ENCODE assay signal across 1 cellular context in the genomic region with DNA sequence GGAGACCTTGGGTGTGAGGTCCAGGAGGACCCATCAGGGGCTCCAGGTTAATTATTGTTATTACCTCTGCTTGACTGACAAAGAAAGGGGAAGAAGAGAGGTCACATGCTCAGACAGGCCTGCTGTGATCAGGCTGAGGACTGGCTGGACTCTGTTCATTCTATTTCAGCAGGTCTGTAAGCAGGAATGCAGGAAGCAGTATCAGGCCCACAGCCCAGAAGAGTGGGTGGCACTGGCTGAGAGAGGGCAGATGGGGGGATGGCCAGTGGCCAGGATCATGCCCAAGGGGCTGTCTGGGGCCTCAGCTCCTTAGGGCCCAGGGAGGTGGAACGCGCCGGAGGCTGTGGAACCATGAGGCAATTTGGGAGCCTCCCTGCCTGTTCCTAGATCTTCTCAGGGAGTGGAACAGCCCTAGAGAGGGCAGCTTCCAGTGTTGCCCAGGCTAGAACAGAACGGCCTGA.
TF ChIP-seq lines count a peak whose summit lies in the region.

No MANE protein-coding gene starts in this region.

TF ChIP-seq in HepG2, 621 proteins besides CTCF, POLR2A, EP300 and RAD21 (continued from another document and continues in another):
- TF ChIP-seq BHLHE40 (IDR thresholded peaks at IDR 0.05; ENCODE audit: low read length) (no peak), XRCC5 (optimal IDR thresholded peaks at IDR 0.05; ENCODE audit: low read length) (no peak), POGZ (CRISPR knock-in tag; IDR thresholded peaks at IDR 0.05) (no peak), ZNF501 (CRISPR knock-in tag; IDR thresholded peaks at IDR 0.05) (no peak), EZH2 (conservative IDR thresholded peaks at IDR 0.05; ENCODE audit: low read depth, low read length) (no peak), TMF1 (CRISPR knock-in tag; IDR thresholded peaks at IDR 0.05; ENCODE audit: low read depth) (no peak), CEBPG (CRISPR knock-in tag; IDR thresholded peaks at IDR 0.05) (0 out of 2 replicates have a peak, but pooled peaks have one; percentile 18), CBX1 (IDR thresholded peaks at IDR 0.05; ENCODE audit: low read depth) (no peak), KAT2B (IDR thresholded peaks at IDR 0.05; ENCODE audit: borderline replicate concordance, low read depth, low read length) (no peak), ZFP36 (IDR thresholded peaks at IDR 0.05; ENCODE audit: borderline replicate concordance, low read depth, low read length, partially characterized antibody) (no peak), ZFP36L1 (CRISPR knock-in tag; IDR thresholded peaks at IDR 0.05) (no peak), SOX6 (IDR thresholded peaks at IDR 0.05) (no peak), SOX6 (CRISPR knock-in tag; IDR thresholded peaks at IDR 0.05) (peak; percentile 72; the same call in 1 of the 2 replicates), ZNF253 (CRISPR knock-in tag; IDR thresholded peaks at IDR 0.05; ENCODE audit: borderline replicate concordance) (no peak), ZKSCAN5 (CRISPR knock-in tag; IDR thresholded peaks at IDR 0.05) (no peak), KLF15 (CRISPR knock-in tag; IDR thresholded peaks at IDR 0.05; ENCODE audit: borderline replicate concordance) (no peak), ZNF260 (CRISPR knock-in tag; IDR thresholded peaks at IDR 0.05; ENCODE audit: borderline replicate concordance, low read depth) (no peak), DPF2 (CRISPR knock-in tag; IDR thresholded peaks at IDR 0.05; ENCODE audit: borderline replicate concordance, low read depth) (peak; percentile 44; the same call in 1 of the 2 replicates), GATAD2A (CRISPR knock-in tag; IDR thresholded peaks at IDR 0.05) (peak; percentile 42; the same call in 1 of the 2 replicates), ZNF550 (CRISPR knock-in tag; IDR thresholded peaks at IDR 0.05; ENCODE audit: borderline replicate concordance) (no peak), SNRNP70 (IDR thresholded peaks at IDR 0.05; ENCODE audit: low read depth, low read length) (no peak)
- TF ChIP-seq, protein P1, sequence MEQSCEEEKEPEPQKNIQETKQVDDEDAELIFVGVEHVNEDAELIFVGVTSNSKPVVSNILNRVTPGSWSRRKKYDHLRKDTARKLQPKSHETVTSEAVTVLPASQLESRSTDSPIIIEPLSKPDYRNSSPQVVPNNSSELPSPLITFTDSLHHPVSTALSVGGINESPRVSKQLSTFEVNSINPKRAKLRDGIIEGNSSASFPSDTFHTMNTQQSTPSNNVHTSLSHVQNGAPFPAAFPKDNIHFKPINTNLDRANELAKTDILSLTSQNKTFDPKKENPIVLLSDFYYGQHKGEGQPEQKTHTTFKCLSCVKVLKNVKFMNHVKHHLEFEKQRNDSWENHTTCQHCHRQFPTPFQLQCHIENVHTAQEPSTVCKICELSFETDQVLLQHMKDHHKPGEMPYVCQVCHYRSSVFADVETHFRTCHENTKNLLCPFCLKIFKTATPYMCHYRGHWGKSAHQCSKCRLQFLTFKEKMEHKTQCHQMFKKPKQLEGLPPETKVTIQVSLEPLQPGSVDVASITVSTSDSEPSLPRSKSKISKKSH (CRISPR knock-in tag; IDR thresholded peaks at IDR 0.05; ENCODE audit: borderline replicate concordance): no peak
- TF ChIP-seq, protein P2, sequence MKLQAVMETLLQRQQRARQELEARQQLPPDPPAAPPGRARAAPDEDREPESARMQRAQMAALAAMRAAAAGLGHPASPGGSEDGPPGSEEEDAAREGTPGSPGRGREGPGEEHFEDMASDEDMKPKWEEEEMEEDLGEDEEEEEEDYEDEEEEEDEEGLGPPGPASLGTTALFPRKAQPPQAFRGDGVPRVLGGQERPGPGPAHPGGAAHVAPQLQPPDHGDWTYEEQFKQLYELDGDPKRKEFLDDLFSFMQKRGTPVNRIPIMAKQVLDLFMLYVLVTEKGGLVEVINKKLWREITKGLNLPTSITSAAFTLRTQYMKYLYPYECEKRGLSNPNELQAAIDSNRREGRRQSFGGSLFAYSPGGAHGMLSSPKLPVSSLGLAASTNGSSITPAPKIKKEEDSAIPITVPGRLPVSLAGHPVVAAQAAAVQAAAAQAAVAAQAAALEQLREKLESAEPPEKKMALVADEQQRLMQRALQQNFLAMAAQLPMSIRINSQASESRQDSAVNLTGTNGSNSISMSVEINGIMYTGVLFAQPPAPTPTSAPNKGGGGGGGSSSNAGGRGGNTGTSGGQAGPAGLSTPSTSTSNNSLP (IDR thresholded peaks at IDR 0.05; ENCODE audit: low read depth, low read length): peak; percentile 42; the same call in 1 of the 2 replicates
- TF ChIP-seq, protein P3, sequence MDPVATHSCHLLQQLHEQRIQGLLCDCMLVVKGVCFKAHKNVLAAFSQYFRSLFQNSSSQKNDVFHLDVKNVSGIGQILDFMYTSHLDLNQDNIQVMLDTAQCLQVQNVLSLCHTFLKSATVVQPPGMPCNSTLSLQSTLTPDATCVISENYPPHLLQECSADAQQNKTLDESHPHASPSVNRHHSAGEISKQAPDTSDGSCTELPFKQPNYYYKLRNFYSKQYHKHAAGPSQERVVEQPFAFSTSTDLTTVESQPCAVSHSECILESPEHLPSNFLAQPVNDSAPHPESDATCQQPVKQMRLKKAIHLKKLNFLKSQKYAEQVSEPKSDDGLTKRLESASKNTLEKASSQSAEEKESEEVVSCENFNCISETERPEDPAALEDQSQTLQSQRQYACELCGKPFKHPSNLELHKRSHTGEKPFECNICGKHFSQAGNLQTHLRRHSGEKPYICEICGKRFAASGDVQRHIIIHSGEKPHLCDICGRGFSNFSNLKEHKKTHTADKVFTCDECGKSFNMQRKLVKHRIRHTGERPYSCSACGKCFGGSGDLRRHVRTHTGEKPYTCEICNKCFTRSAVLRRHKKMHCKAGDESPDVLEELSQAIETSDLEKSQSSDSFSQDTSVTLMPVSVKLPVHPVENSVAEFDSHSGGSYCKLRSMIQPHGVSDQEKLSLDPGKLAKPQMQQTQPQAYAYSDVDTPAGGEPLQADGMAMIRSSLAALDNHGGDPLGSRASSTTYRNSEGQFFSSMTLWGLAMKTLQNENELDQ (CRISPR knock-in tag; IDR thresholded peaks at IDR 0.05; ENCODE audit: borderline replicate concordance): no peak
- TF ChIP-seq, protein P4, sequence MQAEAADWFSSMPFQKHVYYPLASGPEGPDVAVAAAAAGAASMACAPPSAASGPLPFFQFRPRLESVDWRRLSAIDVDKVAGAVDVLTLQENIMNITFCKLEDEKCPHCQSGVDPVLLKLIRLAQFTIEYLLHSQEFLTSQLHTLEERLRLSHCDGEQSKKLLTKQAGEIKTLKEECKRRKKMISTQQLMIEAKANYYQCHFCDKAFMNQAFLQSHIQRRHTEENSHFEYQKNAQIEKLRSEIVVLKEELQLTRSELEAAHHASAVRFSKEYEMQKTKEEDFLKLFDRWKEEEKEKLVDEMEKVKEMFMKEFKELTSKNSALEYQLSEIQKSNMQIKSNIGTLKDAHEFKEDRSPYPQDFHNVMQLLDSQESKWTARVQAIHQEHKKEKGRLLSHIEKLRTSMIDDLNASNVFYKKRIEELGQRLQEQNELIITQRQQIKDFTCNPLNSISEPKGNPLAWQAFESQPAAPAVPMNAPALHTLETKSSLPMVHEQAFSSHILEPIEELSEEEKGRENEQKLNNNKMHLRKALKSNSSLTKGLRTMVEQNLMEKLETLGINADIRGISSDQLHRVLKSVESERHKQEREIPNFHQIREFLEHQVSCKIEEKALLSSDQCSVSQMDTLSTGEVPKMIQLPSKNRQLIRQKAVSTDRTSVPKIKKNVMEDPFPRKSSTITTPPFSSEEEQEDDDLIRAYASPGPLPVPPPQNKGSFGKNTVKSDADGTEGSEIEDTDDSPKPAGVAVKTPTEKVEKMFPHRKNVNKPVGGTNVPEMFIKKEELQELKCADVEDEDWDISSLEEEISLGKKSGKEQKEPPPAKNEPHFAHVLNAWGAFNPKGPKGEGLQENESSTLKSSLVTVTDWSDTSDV (CRISPR knock-in tag; IDR thresholded peaks at IDR 0.05): no peak
- TF ChIP-seq, protein P5, sequence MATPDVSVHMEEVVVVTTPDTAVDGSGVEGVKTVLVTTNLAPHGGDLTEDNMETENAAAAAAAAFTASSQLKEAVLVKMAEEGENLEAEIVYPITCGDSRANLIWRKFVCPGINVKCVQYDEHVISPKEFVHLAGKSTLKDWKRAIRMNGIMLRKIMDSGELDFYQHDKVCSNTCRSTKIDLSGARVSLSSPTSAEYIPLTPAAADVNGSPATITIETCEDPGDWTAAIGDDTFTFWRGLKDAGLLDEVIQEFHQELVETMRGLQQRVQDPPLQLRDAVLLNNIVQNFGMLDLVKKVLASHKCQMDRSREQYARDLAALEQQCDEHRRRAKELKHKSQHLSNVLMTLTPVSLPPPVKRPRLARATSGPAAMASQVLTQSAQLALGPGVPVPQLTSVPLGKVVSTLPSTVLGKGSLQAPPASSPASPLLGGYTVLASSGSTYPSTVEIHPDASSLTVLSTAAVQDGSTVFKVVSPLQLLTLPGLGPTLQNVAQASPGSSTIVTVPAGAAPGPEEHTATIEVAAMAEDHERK (CRISPR knock-in tag; IDR thresholded peaks at IDR 0.05; ENCODE audit: low read depth): no peak
- TF ChIP-seq, protein P6, sequence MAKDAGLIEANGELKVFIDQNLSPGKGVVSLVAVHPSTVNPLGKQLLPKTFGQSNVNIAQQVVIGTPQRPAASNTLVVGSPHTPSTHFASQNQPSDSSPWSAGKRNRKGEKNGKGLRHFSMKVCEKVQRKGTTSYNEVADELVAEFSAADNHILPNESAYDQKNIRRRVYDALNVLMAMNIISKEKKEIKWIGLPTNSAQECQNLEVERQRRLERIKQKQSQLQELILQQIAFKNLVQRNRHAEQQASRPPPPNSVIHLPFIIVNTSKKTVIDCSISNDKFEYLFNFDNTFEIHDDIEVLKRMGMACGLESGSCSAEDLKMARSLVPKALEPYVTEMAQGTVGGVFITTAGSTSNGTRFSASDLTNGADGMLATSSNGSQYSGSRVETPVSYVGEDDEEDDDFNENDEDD (CRISPR knock-in tag; IDR thresholded peaks at IDR 0.05; ENCODE audit: borderline replicate concordance): 0 out of 2 replicates have a peak, but pooled peaks have one; percentile 6
- TF ChIP-seq, protein P7, sequence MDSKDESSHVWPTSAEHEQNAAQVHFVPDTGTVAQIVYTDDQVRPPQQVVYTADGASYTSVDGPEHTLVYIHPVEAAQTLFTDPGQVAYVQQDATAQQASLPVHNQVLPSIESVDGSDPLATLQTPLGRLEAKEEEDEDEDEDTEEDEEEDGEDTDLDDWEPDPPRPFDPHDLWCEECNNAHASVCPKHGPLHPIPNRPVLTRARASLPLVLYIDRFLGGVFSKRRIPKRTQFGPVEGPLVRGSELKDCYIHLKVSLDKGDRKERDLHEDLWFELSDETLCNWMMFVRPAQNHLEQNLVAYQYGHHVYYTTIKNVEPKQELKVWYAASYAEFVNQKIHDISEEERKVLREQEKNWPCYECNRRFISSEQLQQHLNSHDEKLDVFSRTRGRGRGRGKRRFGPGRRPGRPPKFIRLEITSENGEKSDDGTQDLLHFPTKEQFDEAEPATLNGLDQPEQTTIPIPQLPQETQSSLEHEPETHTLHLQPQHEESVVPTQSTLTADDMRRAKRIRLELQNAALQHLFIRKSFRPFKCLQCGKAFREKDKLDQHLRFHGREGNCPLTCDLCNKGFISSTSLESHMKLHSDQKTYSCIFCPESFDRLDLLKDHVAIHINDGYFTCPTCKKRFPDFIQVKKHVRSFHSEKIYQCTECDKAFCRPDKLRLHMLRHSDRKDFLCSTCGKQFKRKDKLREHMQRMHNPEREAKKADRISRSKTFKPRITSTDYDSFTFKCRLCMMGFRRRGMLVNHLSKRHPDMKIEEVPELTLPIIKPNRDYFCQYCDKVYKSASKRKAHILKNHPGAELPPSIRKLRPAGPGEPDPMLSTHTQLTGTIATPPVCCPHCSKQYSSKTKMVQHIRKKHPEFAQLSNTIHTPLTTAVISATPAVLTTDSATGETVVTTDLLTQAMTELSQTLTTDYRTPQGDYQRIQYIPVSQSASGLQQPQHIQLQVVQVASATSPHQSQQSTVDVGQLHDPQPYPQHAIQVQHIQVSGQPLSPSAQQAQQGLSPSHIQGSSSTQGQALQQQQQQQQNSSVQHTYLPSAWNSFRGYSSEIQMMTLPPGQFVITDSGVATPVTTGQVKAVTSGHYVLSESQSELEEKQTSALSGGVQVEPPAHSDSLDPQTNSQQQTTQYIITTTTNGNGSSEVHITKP (CRISPR knock-in tag; IDR thresholded peaks at IDR 0.05; ENCODE audit: low read depth): no peak
- TF ChIP-seq, protein P8, sequence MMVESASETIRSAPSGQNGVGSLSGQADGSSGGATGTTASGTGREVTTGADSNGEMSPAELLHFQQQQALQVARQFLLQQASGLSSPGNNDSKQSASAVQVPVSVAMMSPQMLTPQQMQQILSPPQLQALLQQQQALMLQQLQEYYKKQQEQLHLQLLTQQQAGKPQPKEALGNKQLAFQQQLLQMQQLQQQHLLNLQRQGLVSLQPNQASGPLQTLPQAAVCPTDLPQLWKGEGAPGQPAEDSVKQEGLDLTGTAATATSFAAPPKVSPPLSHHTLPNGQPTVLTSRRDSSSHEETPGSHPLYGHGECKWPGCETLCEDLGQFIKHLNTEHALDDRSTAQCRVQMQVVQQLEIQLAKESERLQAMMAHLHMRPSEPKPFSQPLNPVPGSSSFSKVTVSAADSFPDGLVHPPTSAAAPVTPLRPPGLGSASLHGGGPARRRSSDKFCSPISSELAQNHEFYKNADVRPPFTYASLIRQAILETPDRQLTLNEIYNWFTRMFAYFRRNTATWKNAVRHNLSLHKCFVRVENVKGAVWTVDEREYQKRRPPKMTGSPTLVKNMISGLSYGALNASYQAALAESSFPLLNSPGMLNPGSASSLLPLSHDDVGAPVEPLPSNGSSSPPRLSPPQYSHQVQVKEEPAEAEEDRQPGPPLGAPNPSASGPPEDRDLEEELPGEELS (CRISPR knock-in tag; IDR thresholded peaks at IDR 0.05): peak; percentile 47
- TF ChIP-seq, protein P9, sequence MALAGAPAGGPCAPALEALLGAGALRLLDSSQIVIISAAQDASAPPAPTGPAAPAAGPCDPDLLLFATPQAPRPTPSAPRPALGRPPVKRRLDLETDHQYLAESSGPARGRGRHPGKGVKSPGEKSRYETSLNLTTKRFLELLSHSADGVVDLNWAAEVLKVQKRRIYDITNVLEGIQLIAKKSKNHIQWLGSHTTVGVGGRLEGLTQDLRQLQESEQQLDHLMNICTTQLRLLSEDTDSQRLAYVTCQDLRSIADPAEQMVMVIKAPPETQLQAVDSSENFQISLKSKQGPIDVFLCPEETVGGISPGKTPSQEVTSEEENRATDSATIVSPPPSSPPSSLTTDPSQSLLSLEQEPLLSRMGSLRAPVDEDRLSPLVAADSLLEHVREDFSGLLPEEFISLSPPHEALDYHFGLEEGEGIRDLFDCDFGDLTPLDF (CRISPR knock-in tag; IDR thresholded peaks at IDR 0.05): no peak
- TF ChIP-seq, protein P10, sequence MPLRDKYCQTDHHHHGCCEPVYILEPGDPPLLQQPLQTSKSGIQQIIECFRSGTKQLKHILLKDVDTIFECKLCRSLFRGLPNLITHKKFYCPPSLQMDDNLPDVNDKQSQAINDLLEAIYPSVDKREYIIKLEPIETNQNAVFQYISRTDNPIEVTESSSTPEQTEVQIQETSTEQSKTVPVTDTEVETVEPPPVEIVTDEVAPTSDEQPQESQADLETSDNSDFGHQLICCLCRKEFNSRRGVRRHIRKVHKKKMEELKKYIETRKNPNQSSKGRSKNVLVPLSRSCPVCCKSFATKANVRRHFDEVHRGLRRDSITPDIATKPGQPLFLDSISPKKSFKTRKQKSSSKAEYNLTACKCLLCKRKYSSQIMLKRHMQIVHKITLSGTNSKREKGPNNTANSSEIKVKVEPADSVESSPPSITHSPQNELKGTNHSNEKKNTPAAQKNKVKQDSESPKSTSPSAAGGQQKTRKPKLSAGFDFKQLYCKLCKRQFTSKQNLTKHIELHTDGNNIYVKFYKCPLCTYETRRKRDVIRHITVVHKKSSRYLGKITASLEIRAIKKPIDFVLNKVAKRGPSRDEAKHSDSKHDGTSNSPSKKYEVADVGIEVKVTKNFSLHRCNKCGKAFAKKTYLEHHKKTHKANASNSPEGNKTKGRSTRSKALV (CRISPR knock-in tag; IDR thresholded peaks at IDR 0.05): 0 out of 2 replicates have a peak, but pooled peaks have one; percentile 24
